ENCODE assay signal across 18 cellular contexts in the genomic region with DNA sequence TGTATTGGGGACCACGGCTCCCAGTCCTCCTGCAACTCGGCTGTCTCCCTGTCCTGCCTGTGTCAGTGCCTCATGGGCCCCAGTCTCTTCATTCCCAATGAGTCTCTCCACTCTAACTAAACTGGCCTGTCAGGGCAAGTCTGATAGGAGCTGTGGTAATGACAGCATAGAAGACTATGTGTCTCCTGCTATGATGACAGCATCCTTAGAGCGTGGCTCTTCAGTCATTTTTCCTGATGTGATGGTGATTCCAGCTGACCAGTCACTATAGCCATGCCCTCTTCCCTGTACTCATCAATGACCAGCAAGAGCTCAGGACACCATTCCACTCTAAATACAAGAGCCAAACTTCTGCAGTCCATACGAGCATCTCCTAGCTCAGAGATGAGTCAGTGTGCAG.
DNase-seq lines count a peak whose midpoint lies in the region; ATAC-seq, FAIRE-seq and TF ChIP-seq lines count a peak whose summit lies in the region.
"Had no signal": no experiment of that assay in that cellular context is flagged by ENCODE, and none has a peak within 500 bp of the region (broad histone marks: within the 10 kb centered on the region; RNA-seq: fewer than 3 reads in every experiment).

No MANE protein-coding gene starts in this region.

- TF ChIP-seq POLR2A in ovary (IDR thresholded peaks at IDR 0.05) = no peak

- H3K4me1 ChIP-seq in astrocyte (ENCODE audit: insufficient read depth, low read length) = peaks cover 7% of the 10 kb centered on the region
- no peaks in the 10 kb centered on the region for H3K4me1 ChIP-seq in ovary (ENCODE audit: insufficient read depth)
- H3K4me1 ChIP-seq: colonic mucosa had no signal

- no peaks in the 10 kb centered on the region for H3K9me3 ChIP-seq in astrocyte (ENCODE audit: insufficient read depth, low read depth, low read length)
- H3K9me3 ChIP-seq in ovary = no peaks in the 10 kb centered on the region
- H3K9me3 ChIP-seq: colonic mucosa, MG63 had no signal

- intact Hi-C loops in activated CD4-positive, alpha-beta memory T cell treated with anti-CD3 and anti-CD28 coated beads for 36 hours (cut with micrococcal nuclease) = no loop called here
- intact Hi-C loops in natural killer cell (cut with micrococcal nuclease) = no loop called here
- intact Hi-C loops in ovary (cut with DNase I) = no loop called here

- H3K27ac Mint-ChIP-seq in activated CD4-positive, alpha-beta memory T cell treated with anti-CD3 and anti-CD28 coated beads, Interleukin-2, amount 10 ng/mL, durations not matched to agents 7 days and 5 days = peak overlapping the region; percentile 82
- no peak overlapping the region for H3K27ac Mint-ChIP-seq in activated CD4-positive, alpha-beta memory T cell treated with anti-CD3 and anti-CD28 coated beads for 36 hours
- H3K27ac Mint-ChIP-seq in astrocyte (ENCODE audit: unreplicated experiment) (no peak overlapping the region), natural killer cell (peak overlapping the region; percentile 35 to 51)

- WGBS in ovary, 3 donors = 64 to 84% (median 71%) methylated on average over 4 of the region's 4 CpGs

- H3K27ac ChIP-seq in astrocyte (ENCODE audit: low read depth, low read length) (no peak overlapping the region), ovary (no peak overlapping the region)
- H3K27ac ChIP-seq: ascending aorta, colonic mucosa, SK-N-MC had no signal

- FAIRE-seq in HTR-8/SVneo (lab: Jason Lieb, UNC) (peak; percentile 84), astrocyte (lab: Jason Lieb, UNC) (peak; percentile 17)
- FAIRE-seq: HepG2, TTC549 had no signal

- no peaks in the 10 kb centered on the region for H4K20me1 ChIP-seq in astrocyte (ENCODE audit: insufficient read depth, low read length)

- TF ChIP-seq CTCF in astrocyte (IDR thresholded peaks at IDR 0.05; ENCODE audit: insufficient read depth, low read depth, low read length) = no peak
- no peak for TF ChIP-seq CTCF in natural killer cell (IDR thresholded peaks at IDR 0.05)
- no peak for TF ChIP-seq CTCF in ovary (IDR thresholded peaks at IDR 0.05)

- no peaks in the 10 kb centered on the region for H3K27me3 Mint-ChIP-seq in activated CD4-positive, alpha-beta memory T cell treated with anti-CD3 and anti-CD28 coated beads, Interleukin-2, amount 10 ng/mL, durations not matched to agents 7 days and 5 days
- no peaks in the 10 kb centered on the region for H3K27me3 Mint-ChIP-seq in activated CD4-positive, alpha-beta memory T cell treated with anti-CD3 and anti-CD28 coated beads for 36 hours
- H3K27me3 Mint-ChIP-seq in astrocyte (ENCODE audit: low read depth, unreplicated experiment) (peaks cover 3% of the 10 kb centered on the region), natural killer cell (ENCODE audit: low read depth in 2 of 2) (peaks cover 0 to 2% of the 10 kb centered on the region in 2 donors)
- H3K27me3 Mint-ChIP-seq: CD4-positive, alpha-beta T cell had no signal

- peak overlapping the region; percentile 27 for H3K4me3 Mint-ChIP-seq in activated CD4-positive, alpha-beta memory T cell treated with anti-CD3 and anti-CD28 coated beads, Interleukin-2, amount 10 ng/mL, durations not matched to agents 7 days and 5 days
- no peak overlapping the region for H3K4me3 Mint-ChIP-seq in activated CD4-positive, alpha-beta memory T cell treated with anti-CD3 and anti-CD28 coated beads for 36 hours
- no peak overlapping the region for H3K4me3 Mint-ChIP-seq in astrocyte (ENCODE audit: unreplicated experiment)
- no peak overlapping the region for H3K4me3 Mint-ChIP-seq in natural killer cell
- H3K4me3 Mint-ChIP-seq: CD4-positive, alpha-beta T cell had no signal

- no peaks in the 10 kb centered on the region for H3K79me2 ChIP-seq in astrocyte (ENCODE audit: insufficient read depth, low read length)

- H3K9me3 Mint-ChIP-seq in activated CD4-positive, alpha-beta memory T cell treated with anti-CD3 and anti-CD28 coated beads, Interleukin-2, amount 10 ng/mL, durations not matched to agents 7 days and 5 days = peaks cover 29% of the 10 kb centered on the region
- H3K9me3 Mint-ChIP-seq in activated CD4-positive, alpha-beta memory T cell treated with anti-CD3 and anti-CD28 coated beads for 36 hours = peaks cover 14% of the 10 kb centered on the region
- peaks cover 15% of the 10 kb centered on the region for H3K9me3 Mint-ChIP-seq in astrocyte (ENCODE audit: unreplicated experiment)
- H3K9me3 Mint-ChIP-seq in natural killer cell = peaks cover 0 to 4% of the 10 kb centered on the region in 2 donors

- no peaks in the 10 kb centered on the region for H3K27me3 ChIP-seq in astrocyte (ENCODE audit: insufficient read depth, low read length)
- H3K27me3 ChIP-seq in ovary = no peaks in the 10 kb centered on the region
- H3K27me3 ChIP-seq: ascending aorta, colonic mucosa, MG63 had no signal

- TF ChIP-seq EP300 in ovary (IDR thresholded peaks at IDR 0.05) = no peak

- H3K4me3 ChIP-seq in astrocyte (ENCODE audit: insufficient read depth, low read depth, low read length) = no peak overlapping the region
- H3K4me3 ChIP-seq in ovary = no peak overlapping the region
- H3K4me3 ChIP-seq: ascending aorta, colonic mucosa, MG63, SK-N-MC had no signal

- POLR2A ChIA-PET in activated CD4-positive, alpha-beta memory T cell treated with anti-CD3 and anti-CD28 coated beads, Interleukin-2, amount 10 ng/mL, durations not matched to agents 7 days and 5 days (lab: Charles Lee) = interaction anchor here (1.1 to 1.9 kb wide), 4 partner anchors 20 to 152 kb away, joined by 3 to 7 read pairs (median 4); no protein-coding TSS in a partner anchor
- POLR2A ChIA-PET in activated CD4-positive, alpha-beta memory T cell treated with anti-CD3 and anti-CD28 coated beads for 36 hours (lab: Charles Lee) = interaction anchor here (0.5 kb wide), 1 partner anchor 500 kb away, joined by 4 read pairs; no protein-coding TSS in a partner anchor

- H3K36me3 ChIP-seq in astrocyte (ENCODE audit: insufficient read depth, low read length) (no peaks in the 10 kb centered on the region), ovary (no peaks in the 10 kb centered on the region)
- H3K36me3 ChIP-seq: ascending aorta, colonic mucosa, MG63 had no signal

- no peak for DNase-seq in activated CD4-positive, alpha-beta memory T cell treated with anti-CD3 and anti-CD28 coated beads, Interleukin-2, amount 10 ng/mL, durations not matched to agents 7 days and 5 days
- DNase-seq in activated CD4-positive, alpha-beta memory T cell treated with anti-CD3 and anti-CD28 coated beads for 36 hours = no peak
- DNase-seq in HTR-8/SVneo (ENCODE audit: insufficient read length, low spot score) (no peak), astrocyte (ENCODE audit: low read depth) (no peak), natural killer cell (no peak), NCI-H1105 (lab: John Stamatoyannopoulos, UW) (no peak), ovary (no peak)
- DNase-seq: CD4-positive, alpha-beta T cell; colonic mucosa; GOT3; MG63; NCI-H1694; stimulated activated CD4-positive, alpha-beta T cell treated with anti-CD3 and anti-CD28 coated beads, Interleukin-2, amount 100 ng/mL, for 24 hours had no signal

- no peak for ATAC-seq in natural killer cell
- no peak for ATAC-seq in HG03439 (IDR thresholded peaks at IDR 0.05; ENCODE audit: unreplicated experiment)
- ATAC-seq: HepG2 had no signal

- peaks cover 26% of the 10 kb centered on the region for H3K36me3 Mint-ChIP-seq in activated CD4-positive, alpha-beta memory T cell treated with anti-CD3 and anti-CD28 coated beads, Interleukin-2, amount 10 ng/mL, durations not matched to agents 7 days and 5 days (ENCODE audit: low read depth)
- peaks cover 1% of the 10 kb centered on the region for H3K36me3 Mint-ChIP-seq in activated CD4-positive, alpha-beta memory T cell treated with anti-CD3 and anti-CD28 coated beads for 36 hours
- H3K36me3 Mint-ChIP-seq in astrocyte (ENCODE audit: low read depth, unreplicated experiment) = no peaks in the 10 kb centered on the region
- no peaks in the 10 kb centered on the region for H3K36me3 Mint-ChIP-seq in natural killer cell

- H3K4me1 Mint-ChIP-seq in activated CD4-positive, alpha-beta memory T cell treated with anti-CD3 and anti-CD28 coated beads, Interleukin-2, amount 10 ng/mL, durations not matched to agents 7 days and 5 days = peaks cover 45% of the 10 kb centered on the region
- H3K4me1 Mint-ChIP-seq in activated CD4-positive, alpha-beta memory T cell treated with anti-CD3 and anti-CD28 coated beads for 36 hours (ENCODE audit: low read depth) = peaks cover 17% of the 10 kb centered on the region
- H3K4me1 Mint-ChIP-seq in astrocyte (ENCODE audit: low read depth, unreplicated experiment) (no peaks in the 10 kb centered on the region), natural killer cell (peaks cover 32 to 37% of the 10 kb centered on the region in 2 donors)

- CTCF ChIA-PET in activated CD4-positive, alpha-beta memory T cell treated with anti-CD3 and anti-CD28 coated beads, Interleukin-2, amount 10 ng/mL, durations not matched to agents 7 days and 5 days (lab: Charles Lee) = no interaction called here
- CTCF ChIA-PET in activated CD4-positive, alpha-beta memory T cell treated with anti-CD3 and anti-CD28 coated beads for 36 hours (lab: Charles Lee) = no interaction called here

- H3K4me2 ChIP-seq in astrocyte (ENCODE audit: low read length) = no peak overlapping the region

- H2AFZ ChIP-seq in astrocyte (ENCODE audit: low read depth, low read length) = no peak overlapping the region

- no peak overlapping the region for H3K9ac ChIP-seq in astrocyte (ENCODE audit: low read length)

Comparison
In these comparisons a context has a peak if more than half of its experiments do, and no peak if none do; other contexts are left out.
1. H3K27ac Mint-ChIP-seq: peak in activated CD4-positive, alpha-beta memory T cell treated with anti-CD3 and anti-CD28 coated beads, Interleukin-2, amount 10 ng/mL, durations not matched to agents 7 days and 5 days (single experiment) and natural killer cell (2 of 2); none in activated CD4-positive, alpha-beta memory T cell treated with anti-CD3 and anti-CD28 coated beads for 36 hours (single experiment) and astrocyte (single experiment).